Comparison of ENCODE assay signal across 1 cellular context in the genomic region with DNA sequence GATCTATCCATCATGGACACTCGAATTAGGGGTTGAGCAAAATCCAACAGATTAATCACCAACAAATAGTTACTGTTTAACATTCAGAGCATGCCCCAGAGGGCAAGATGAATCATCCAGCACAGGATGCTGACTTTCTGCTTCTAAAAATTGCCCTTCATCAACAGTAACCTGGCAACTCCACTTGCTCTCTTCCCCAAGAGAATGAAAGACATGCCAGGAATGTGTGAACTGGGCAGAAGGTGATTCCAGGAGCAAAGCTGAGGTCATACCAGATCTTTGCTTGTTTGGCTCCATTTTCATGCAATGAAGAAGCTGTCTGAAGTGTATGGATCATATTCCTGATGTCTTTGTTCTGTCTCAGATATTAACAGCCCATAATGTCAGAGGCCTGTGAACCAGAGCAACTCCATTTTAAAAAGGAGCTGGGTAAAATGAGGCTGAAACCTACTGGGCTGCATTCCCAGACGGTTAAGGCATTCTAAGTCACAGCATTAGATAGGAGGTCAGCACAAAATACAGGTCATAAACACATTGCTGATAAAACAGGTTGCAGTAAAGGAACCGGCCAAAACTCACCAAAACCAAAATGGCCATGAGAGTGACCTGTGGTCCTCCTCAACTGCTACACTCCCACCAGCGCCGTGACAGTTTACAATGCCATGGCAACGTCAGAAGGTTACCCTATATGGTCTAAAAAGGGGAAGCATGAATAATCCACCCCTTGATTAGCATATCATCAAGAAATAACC.
A peak's percentile ranks its signal among the peaks of the same experiment; 100 is the strongest.
TF ChIP-seq lines count a peak whose summit lies in the region.

No MANE protein-coding gene starts in this region.

TF ChIP-seq in K562, 482 proteins besides CTCF, POLR2A, EP300 and RAD21 (continued from another document and continues in another):
- TF ChIP-seq, protein P1, sequence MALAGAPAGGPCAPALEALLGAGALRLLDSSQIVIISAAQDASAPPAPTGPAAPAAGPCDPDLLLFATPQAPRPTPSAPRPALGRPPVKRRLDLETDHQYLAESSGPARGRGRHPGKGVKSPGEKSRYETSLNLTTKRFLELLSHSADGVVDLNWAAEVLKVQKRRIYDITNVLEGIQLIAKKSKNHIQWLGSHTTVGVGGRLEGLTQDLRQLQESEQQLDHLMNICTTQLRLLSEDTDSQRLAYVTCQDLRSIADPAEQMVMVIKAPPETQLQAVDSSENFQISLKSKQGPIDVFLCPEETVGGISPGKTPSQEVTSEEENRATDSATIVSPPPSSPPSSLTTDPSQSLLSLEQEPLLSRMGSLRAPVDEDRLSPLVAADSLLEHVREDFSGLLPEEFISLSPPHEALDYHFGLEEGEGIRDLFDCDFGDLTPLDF (CRISPR knock-in tag; IDR thresholded peaks at IDR 0.05), result no peak
- TF ChIP-seq ZFP1 (CRISPR knock-in tag; IDR thresholded peaks at IDR 0.05) (peak; percentile 91), EZH2 (IDR thresholded peaks at IDR 0.05; ENCODE audit: borderline replicate concordance, low read depth, low read length) (no peak), NFE2L1 (tag; IDR thresholded peaks at IDR 0.05; ENCODE audit: borderline replicate concordance, low read depth) (peak; percentile 85), RBM15 (IDR thresholded peaks at IDR 0.05; ENCODE audit: insufficient read depth, low read length) (no peak), ZFX (CRISPR knock-in tag; IDR thresholded peaks at IDR 0.05) (peak; percentile 32; the same call in 1 of the 2 replicates), PHTF2 (CRISPR knock-in tag; IDR thresholded peaks at IDR 0.05) (peak; percentile 95), ZNF780A (CRISPR knock-in tag; IDR thresholded peaks at IDR 0.05) (0 out of 2 replicates have a peak, but pooled peaks have one; percentile 61), ZNF324 (CRISPR knock-in tag; IDR thresholded peaks at IDR 0.05) (peak; percentile 89), RCOR1 (IDR thresholded peaks at IDR 0.05; ENCODE audit: borderline replicate concordance in 1 of 2, low read depth in 2 of 2, low read length in 2 of 2) (0 out of 4 replicates have a peak, but pooled peaks of 1 of the 2 experiments have one; percentile 13), MECOM (CRISPR knock-in tag; IDR thresholded peaks at IDR 0.05) (peak; percentile 99), ZNF121 (CRISPR knock-in tag; conservative IDR thresholded peaks at IDR 0.05) (no peak), NR4A1 (CRISPR knock-in tag; IDR thresholded peaks at IDR 0.05) (peak; percentile 99), NR4A1 (tag; IDR thresholded peaks at IDR 0.05) (peak; percentile 100), RBM34 (IDR thresholded peaks at IDR 0.05; ENCODE audit: borderline replicate concordance, insufficient read depth, low read length) (no peak), SMARCE1 (IDR thresholded peaks at IDR 0.05) (no peak), TCF3 (CRISPR knock-in tag; IDR thresholded peaks at IDR 0.05) (no peak), RFX7 (CRISPR knock-in tag; IDR thresholded peaks at IDR 0.05) (peak; percentile 96), PHF20 (IDR thresholded peaks at IDR 0.05; ENCODE audit: partially characterized antibody) (no peak), HDGF (IDR thresholded peaks at IDR 0.05) (no peak), GABPB2 (CRISPR knock-in tag; conservative IDR thresholded peaks at IDR 0.05) (peak; percentile 82; the same call in 1 of the 2 replicates), CAMTA2 (CRISPR knock-in tag; conservative IDR thresholded peaks at IDR 0.05) (peak; percentile 95), RFX5 (IDR thresholded peaks at IDR 0.05; ENCODE audit: low read depth, low read length) (no peak), MAFK (IDR thresholded peaks at IDR 0.05; ENCODE audit: low read length) (no peak), STAT5A (IDR thresholded peaks at IDR 0.05; ENCODE audit: borderline replicate concordance, low read length) (no peak), SMAD2 (IDR thresholded peaks at IDR 0.05; ENCODE audit: low read depth, low read length) (no peak), TEAD1 (CRISPR knock-in tag; IDR thresholded peaks at IDR 0.05) (peak in 1 of 2 experiments; percentile 99; a peak in 2 of 4 replicates)
- TF ChIP-seq, protein P2, sequence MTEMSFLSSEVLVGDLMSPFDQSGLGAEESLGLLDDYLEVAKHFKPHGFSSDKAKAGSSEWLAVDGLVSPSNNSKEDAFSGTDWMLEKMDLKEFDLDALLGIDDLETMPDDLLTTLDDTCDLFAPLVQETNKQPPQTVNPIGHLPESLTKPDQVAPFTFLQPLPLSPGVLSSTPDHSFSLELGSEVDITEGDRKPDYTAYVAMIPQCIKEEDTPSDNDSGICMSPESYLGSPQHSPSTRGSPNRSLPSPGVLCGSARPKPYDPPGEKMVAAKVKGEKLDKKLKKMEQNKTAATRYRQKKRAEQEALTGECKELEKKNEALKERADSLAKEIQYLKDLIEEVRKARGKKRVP (CRISPR knock-in tag; IDR thresholded peaks at IDR 0.05), result peak; percentile 96
- TF ChIP-seq, protein P3, sequence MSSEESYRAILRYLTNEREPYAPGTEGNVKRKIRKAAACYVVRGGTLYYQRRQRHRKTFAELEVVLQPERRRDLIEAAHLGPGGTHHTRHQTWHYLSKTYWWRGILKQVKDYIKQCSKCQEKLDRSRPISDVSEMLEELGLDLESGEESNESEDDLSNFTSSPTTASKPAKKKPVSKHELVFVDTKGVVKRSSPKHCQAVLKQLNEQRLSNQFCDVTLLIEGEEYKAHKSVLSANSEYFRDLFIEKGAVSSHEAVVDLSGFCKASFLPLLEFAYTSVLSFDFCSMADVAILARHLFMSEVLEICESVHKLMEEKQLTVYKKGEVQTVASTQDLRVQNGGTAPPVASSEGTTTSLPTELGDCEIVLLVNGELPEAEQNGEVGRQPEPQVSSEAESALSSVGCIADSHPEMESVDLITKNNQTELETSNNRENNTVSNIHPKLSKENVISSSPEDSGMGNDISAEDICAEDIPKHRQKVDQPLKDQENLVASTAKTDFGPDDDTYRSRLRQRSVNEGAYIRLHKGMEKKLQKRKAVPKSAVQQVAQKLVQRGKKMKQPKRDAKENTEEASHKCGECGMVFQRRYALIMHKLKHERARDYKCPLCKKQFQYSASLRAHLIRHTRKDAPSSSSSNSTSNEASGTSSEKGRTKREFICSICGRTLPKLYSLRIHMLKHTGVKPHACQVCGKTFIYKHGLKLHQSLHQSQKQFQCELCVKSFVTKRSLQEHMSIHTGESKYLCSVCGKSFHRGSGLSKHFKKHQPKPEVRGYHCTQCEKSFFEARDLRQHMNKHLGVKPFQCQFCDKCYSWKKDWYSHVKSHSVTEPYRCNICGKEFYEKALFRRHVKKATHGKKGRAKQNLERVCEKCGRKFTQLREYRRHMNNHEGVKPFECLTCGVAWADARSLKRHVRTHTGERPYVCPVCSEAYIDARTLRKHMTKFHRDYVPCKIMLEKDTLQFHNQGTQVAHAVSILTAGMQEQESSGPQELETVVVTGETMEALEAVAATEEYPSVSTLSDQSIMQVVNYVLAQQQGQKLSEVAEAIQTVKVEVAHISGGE (CRISPR knock-in tag; IDR thresholded peaks at IDR 0.05), result peak in 1 of 3 experiments; percentile 93; a peak in 2 of 6 replicates
- TF ChIP-seq, protein P4, sequence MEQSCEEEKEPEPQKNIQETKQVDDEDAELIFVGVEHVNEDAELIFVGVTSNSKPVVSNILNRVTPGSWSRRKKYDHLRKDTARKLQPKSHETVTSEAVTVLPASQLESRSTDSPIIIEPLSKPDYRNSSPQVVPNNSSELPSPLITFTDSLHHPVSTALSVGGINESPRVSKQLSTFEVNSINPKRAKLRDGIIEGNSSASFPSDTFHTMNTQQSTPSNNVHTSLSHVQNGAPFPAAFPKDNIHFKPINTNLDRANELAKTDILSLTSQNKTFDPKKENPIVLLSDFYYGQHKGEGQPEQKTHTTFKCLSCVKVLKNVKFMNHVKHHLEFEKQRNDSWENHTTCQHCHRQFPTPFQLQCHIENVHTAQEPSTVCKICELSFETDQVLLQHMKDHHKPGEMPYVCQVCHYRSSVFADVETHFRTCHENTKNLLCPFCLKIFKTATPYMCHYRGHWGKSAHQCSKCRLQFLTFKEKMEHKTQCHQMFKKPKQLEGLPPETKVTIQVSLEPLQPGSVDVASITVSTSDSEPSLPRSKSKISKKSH (CRISPR knock-in tag; IDR thresholded peaks at IDR 0.05), result peak; percentile 89
- TF ChIP-seq, protein P5, sequence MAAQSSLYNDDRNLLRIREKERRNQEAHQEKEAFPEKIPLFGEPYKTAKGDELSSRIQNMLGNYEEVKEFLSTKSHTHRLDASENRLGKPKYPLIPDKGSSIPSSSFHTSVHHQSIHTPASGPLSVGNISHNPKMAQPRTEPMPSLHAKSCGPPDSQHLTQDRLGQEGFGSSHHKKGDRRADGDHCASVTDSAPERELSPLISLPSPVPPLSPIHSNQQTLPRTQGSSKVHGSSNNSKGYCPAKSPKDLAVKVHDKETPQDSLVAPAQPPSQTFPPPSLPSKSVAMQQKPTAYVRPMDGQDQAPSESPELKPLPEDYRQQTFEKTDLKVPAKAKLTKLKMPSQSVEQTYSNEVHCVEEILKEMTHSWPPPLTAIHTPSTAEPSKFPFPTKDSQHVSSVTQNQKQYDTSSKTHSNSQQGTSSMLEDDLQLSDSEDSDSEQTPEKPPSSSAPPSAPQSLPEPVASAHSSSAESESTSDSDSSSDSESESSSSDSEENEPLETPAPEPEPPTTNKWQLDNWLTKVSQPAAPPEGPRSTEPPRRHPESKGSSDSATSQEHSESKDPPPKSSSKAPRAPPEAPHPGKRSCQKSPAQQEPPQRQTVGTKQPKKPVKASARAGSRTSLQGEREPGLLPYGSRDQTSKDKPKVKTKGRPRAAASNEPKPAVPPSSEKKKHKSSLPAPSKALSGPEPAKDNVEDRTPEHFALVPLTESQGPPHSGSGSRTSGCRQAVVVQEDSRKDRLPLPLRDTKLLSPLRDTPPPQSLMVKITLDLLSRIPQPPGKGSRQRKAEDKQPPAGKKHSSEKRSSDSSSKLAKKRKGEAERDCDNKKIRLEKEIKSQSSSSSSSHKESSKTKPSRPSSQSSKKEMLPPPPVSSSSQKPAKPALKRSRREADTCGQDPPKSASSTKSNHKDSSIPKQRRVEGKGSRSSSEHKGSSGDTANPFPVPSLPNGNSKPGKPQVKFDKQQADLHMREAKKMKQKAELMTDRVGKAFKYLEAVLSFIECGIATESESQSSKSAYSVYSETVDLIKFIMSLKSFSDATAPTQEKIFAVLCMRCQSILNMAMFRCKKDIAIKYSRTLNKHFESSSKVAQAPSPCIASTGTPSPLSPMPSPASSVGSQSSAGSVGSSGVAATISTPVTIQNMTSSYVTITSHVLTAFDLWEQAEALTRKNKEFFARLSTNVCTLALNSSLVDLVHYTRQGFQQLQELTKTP (IDR thresholded peaks at IDR 0.05; ENCODE audit: low read depth in 1 of 2, partially characterized antibody in 2 of 2), result peak in 1 of 2 experiments; percentile 50
- TF ChIP-seq, protein P6, sequence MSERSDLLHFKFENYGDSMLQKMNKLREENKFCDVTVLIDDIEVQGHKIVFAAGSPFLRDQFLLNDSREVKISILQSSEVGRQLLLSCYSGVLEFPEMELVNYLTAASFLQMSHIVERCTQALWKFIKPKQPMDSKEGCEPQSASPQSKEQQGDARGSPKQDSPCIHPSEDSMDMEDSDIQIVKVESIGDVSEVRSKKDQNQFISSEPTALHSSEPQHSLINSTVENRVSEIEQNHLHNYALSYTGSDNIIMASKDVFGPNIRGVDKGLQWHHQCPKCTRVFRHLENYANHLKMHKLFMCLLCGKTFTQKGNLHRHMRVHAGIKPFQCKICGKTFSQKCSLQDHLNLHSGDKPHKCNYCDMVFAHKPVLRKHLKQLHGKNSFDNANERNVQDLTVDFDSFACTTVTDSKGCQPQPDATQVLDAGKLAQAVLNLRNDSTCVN (CRISPR knock-in tag; IDR thresholded peaks at IDR 0.05), result peak; percentile 99
- TF ChIP-seq, protein P7, sequence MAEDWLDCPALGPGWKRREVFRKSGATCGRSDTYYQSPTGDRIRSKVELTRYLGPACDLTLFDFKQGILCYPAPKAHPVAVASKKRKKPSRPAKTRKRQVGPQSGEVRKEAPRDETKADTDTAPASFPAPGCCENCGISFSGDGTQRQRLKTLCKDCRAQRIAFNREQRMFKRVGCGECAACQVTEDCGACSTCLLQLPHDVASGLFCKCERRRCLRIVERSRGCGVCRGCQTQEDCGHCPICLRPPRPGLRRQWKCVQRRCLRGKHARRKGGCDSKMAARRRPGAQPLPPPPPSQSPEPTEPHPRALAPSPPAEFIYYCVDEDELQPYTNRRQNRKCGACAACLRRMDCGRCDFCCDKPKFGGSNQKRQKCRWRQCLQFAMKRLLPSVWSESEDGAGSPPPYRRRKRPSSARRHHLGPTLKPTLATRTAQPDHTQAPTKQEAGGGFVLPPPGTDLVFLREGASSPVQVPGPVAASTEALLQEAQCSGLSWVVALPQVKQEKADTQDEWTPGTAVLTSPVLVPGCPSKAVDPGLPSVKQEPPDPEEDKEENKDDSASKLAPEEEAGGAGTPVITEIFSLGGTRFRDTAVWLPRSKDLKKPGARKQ (CRISPR knock-in tag; IDR thresholded peaks at IDR 0.05), result peak; percentile 91
